In genomic region chr7:116671681-116672595, GRCh38 we compare ENCODE assay signal across 8 cellular contexts. TPM values are rescaled to one million over a fixed set of nuclear protein-coding genes. Genes with fewer than 3 reads are reported as not detected.
DNase-seq lines count a peak whose midpoint lies in the region; ATAC-seq, FAIRE-seq and TF ChIP-seq lines count a peak whose summit lies in the region.

MET (plus strand) TSS chr7:116672196; CDS start chr7:116699085, 26,889 bp downstream.

- H2BK120ac ChIP-seq in IMR-90 (ENCODE audit: low read depth, low read length): peak within 1 kb of the TSS; percentile 84

- H3K27me3 ChIP-seq in IMR-90 (ENCODE audit: control insufficient read depth, insufficient read depth, low read length) (no peaks in the 10 kb centered on the region), bronchial epithelial cell (ENCODE audit: control insufficient read depth, insufficient read depth, low read length) (no peaks in the 10 kb centered on the region), skeletal muscle tissue (ENCODE audit: control insufficient read depth in 3 of 3, insufficient read depth in 3 of 3, low read length in 3 of 3) (peaks cover 0 to 5% (median 0%) of the 10 kb centered on the region in 3 donors)

- H2AK9ac ChIP-seq in IMR-90 (replicated peaks; ENCODE audit: low read depth, low read length, poor library complexity): peak within 1 kb of the TSS; percentile 56

- H2AFZ ChIP-seq in IMR-90 (replicated peaks; ENCODE audit: low read length, poor library complexity): peak within 1 kb of the TSS; percentile 98

- peak within 1 kb of the TSS; percentile 95 for H3K4me2 ChIP-seq in IMR-90 (ENCODE audit: low read depth, low read length)

- H3K56ac ChIP-seq in IMR-90 (ENCODE audit: extremely low read depth, insufficient read depth, low read length): peak within 1 kb of the TSS; percentile 78

- in situ Hi-C loops in IMR-90 (cut with MboI; ENCODE audit: low sequenced_read_pairs): no loop called here

- CTCF ChIA-PET in IMR-90 (lab: Yijun Ruan, JAX): interaction anchor here (0.6 to 1.1 kb wide), 5 partner anchors 16 to 148 kb away, joined by 3 to 8 read pairs (median 4); no protein-coding TSS in a partner anchor

- peak within 1 kb of the TSS; percentile 78 for H2BK5ac ChIP-seq in IMR-90 (ENCODE audit: low read depth, low read length, poor library complexity, severe bottlenecking)

- H3K4me3 ChIP-seq in GM08714 (ENCODE audit: low read length) (peak within 1 kb of the TSS; percentile 29), IMR-90 (ENCODE audit: insufficient read depth, low read depth, low read length) (peak within 1 kb of the TSS; percentile 69), bronchial epithelial cell (ENCODE audit: low read depth, low read length) (peak within 1 kb of the TSS; percentile 83), skeletal muscle tissue (ENCODE audit: low read length in 3 of 3) (peak within 1 kb of the TSS; percentile 87 to 90 (median 87))

- H3K23ac ChIP-seq in IMR-90 (ENCODE audit: low read depth, low read length): peak within 1 kb of the TSS; percentile 95

- ATAC-seq in GM21723 (IDR thresholded peaks at IDR 0.05; ENCODE audit: unreplicated experiment) (peak; percentile 95), IMR-90 (ENCODE audit: low read depth) (peak; percentile 93)

- dilution Hi-C loops in IMR-90 (cut with HindIII; ENCODE audit: low sequenced_read_pairs, unreplicated experiment): no loop called here

- H3K79me1 ChIP-seq in IMR-90 (ENCODE audit: low read depth in 1 of 2, low read length in 2 of 2): peaks cover 16 to 27% of the 10 kb centered on the region in 2 experiments; a peak in 3 of 4 replicates

- peak within 1 kb of the TSS; percentile 78 for H4K91ac ChIP-seq in IMR-90 (ENCODE audit: insufficient read depth, low read depth, low read length)

- peak; percentile 82 for TF ChIP-seq RAD21 in IMR-90 (IDR thresholded peaks at IDR 0.05; ENCODE audit: low read length)

- intact Hi-C loops in IMR-90 (cut with micrococcal nuclease): loop anchor here (1.0 to 5.0 kb wide), 5 partner anchors 45 to 500 kb away; no protein-coding TSS in a partner anchor

- H2AK5ac ChIP-seq in IMR-90 (ENCODE audit: low read depth, low read length): peak within 1 kb of the TSS; percentile 48

- 4% methylated on average over 43 of the region's 101 CpGs; no CpG with 5 or more reads in 1 of the 2 experiments for WGBS in IMR-90 (ENCODE audit: extremely low coverage in 2 of 2, insufficient read length in 1 of 2), 2 experiments

- POLR2A ChIA-PET in IMR-90 (lab: Charles Lee; ENCODE audit: unreplicated experiment): interaction anchor here (0.7 kb wide), 1 partner anchor 213 kb away, joined by 5 read pairs; no protein-coding TSS in a partner anchor

- H3K14ac ChIP-seq in IMR-90 (replicated peaks; ENCODE audit: low read depth, low read length): peak within 1 kb of the TSS; percentile 90

- H3K18ac ChIP-seq in IMR-90 (ENCODE audit: low read depth, low read length): peak within 1 kb of the TSS; percentile 44

- H3K36me3 ChIP-seq in IMR-90 (ENCODE audit: control insufficient read depth, insufficient read depth, low read length) (no peaks in the 10 kb centered on the region), bronchial epithelial cell (ENCODE audit: control insufficient read depth, insufficient read depth, low read length) (no peaks in the 10 kb centered on the region), skeletal muscle tissue (ENCODE audit: control insufficient read depth in 3 of 3, insufficient read depth in 3 of 3, low read length in 3 of 3) (no peaks in the 10 kb centered on the region)

- BruUV-seq in IMR-90 (replicated peaks; lab: Mats Ljungman, UMichigan): no TSS peak

- peak; percentile 50; the same call in 1 of the 2 replicates for TF ChIP-seq POLR2A in IMR-90 (IDR thresholded peaks at IDR 0.05; ENCODE audit: low read depth, low read length)

- DNase-seq in IMR-90 (peak; percentile 72), SK-N-DZ (ENCODE audit: low spot score) (peak; percentile 24), bronchial epithelial cell (ENCODE audit: low read depth) (peak; percentile 86), iPS-NIHi7 (ENCODE audit: extremely low spot score) (peak; percentile 75), OCI-M2 (lab: John Stamatoyannopoulos, UW; ENCODE audit: unreplicated experiment) (no peak)

- TF ChIP-seq CTCF in IMR-90 (conservative IDR thresholded peaks at IDR 0.05; ENCODE audit: low read depth, low read length) (peak; percentile 68), bronchial epithelial cell (IDR thresholded peaks at IDR 0.05; ENCODE audit: insufficient read depth, low read length, severe bottlenecking) (peak; percentile 81)

- peak within 1 kb of the TSS; percentile 57 to 78 for H4K8ac ChIP-seq in IMR-90 (ENCODE audit: low read depth in 2 of 2, low read length in 2 of 2)

- H3K9ac ChIP-seq in IMR-90 (ENCODE audit: low read depth, low read length) (peak within 1 kb of the TSS; percentile 62), skeletal muscle tissue (ENCODE audit: low read depth in 1 of 3, low read length in 3 of 3) (peak within 1 kb of the TSS; percentile 95 to 99 (median 96))

- FAIRE-seq in bronchial epithelial cell (lab: Jason Lieb, UNC): no peak

- no peaks in the 10 kb centered on the region for H4K20me1 ChIP-seq in IMR-90 (ENCODE audit: insufficient read depth, low read length)

- H3K9me1 ChIP-seq in IMR-90 (ENCODE audit: insufficient read depth, low read length): peaks cover 3% of the 10 kb centered on the region; the same call in 1 of the 2 replicates

- peak within 1 kb of the TSS; percentile 43 for H2BK20ac ChIP-seq in IMR-90 (ENCODE audit: low read depth, low read length)

- H3K9me3 ChIP-seq in IMR-90 (ENCODE audit: control insufficient read depth, insufficient read depth, low read length): no peaks in the 10 kb centered on the region
- H3K9me3 ChIP-seq in skeletal muscle tissue (ENCODE audit: control insufficient read depth in 3 of 3, low read length in 3 of 3): no peaks in the 10 kb centered on the region

- H4K5ac ChIP-seq in IMR-90 (ENCODE audit: low read depth, low read length): peak within 1 kb of the TSS; percentile 27

- H3K4ac ChIP-seq in IMR-90 (ENCODE audit: low read depth, low read length): peak within 1 kb of the TSS; percentile 89

- peak within 1 kb of the TSS; percentile 65; the same call in 2 of the 3 replicates for H2BK15ac ChIP-seq in IMR-90 (ENCODE audit: low read depth, low read length)

- peak within 1 kb of the TSS; percentile 78 for H3K27ac ChIP-seq in IMR-90 (ENCODE audit: insufficient read depth, low read length)
- H3K27ac ChIP-seq in skeletal muscle tissue (ENCODE audit: low read depth, low read length): peak within 1 kb of the TSS; percentile 98

- H3K4me1 ChIP-seq in IMR-90 (ENCODE audit: control insufficient read depth, insufficient read depth, low read length): peaks cover 5% of the 10 kb centered on the region
- H3K4me1 ChIP-seq in skeletal muscle tissue (ENCODE audit: control insufficient read depth in 3 of 3, insufficient read depth in 3 of 3, low read length in 3 of 3): peaks cover 7 to 33% (median 13%) of the 10 kb centered on the region in 3 donors

TF ChIP-seq in IMR-90, 13 proteins besides CTCF, POLR2A, EP300 and RAD21:
- TF ChIP-seq MXI1 (IDR thresholded peaks at IDR 0.05; ENCODE audit: borderline replicate concordance, low read depth, low read length): peak; percentile 95
- TF ChIP-seq MAFK (IDR thresholded peaks at IDR 0.05; ENCODE audit: low read depth, low read length): no peak
- peak; percentile 11; the same call in 1 of the 2 replicates for TF ChIP-seq NFE2L2 (IDR thresholded peaks at IDR 0.05; ENCODE audit: low read depth, low read length)
- no peak for TF ChIP-seq CEBPB (IDR thresholded peaks at IDR 0.05; ENCODE audit: low read depth, low read length)
- TF ChIP-seq CHD1 (IDR thresholded peaks at IDR 0.05; ENCODE audit: low read depth, low read length): no peak
- TF ChIP-seq BHLHE40 (IDR thresholded peaks at IDR 0.05; ENCODE audit: low read depth, low read length): peak; percentile 95
- peak; percentile 73 for TF ChIP-seq SMC3 (IDR thresholded peaks at IDR 0.05; ENCODE audit: low read depth, low read length)
- peak; percentile 37 for TF ChIP-seq MAZ (IDR thresholded peaks at IDR 0.05; ENCODE audit: borderline replicate concordance, low read depth, low read length)
- TF ChIP-seq, protein P1, sequence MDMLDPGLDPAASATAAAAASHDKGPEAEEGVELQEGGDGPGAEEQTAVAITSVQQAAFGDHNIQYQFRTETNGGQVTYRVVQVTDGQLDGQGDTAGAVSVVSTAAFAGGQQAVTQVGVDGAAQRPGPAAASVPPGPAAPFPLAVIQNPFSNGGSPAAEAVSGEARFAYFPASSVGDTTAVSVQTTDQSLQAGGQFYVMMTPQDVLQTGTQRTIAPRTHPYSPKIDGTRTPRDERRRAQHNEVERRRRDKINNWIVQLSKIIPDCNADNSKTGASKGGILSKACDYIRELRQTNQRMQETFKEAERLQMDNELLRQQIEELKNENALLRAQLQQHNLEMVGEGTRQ (IDR thresholded peaks at IDR 0.05; ENCODE audit: low read depth, low read length): peak; percentile 72
- peak; percentile 34; the same call in 1 of the 2 replicates for TF ChIP-seq FOS (IDR thresholded peaks at IDR 0.05; ENCODE audit: low read depth, low read length)
- TF ChIP-seq RCOR1 (IDR thresholded peaks at IDR 0.05; ENCODE audit: insufficient replicate concordance, low read length): no peak
- no peak for TF ChIP-seq RFX5 (IDR thresholded peaks at IDR 0.05; ENCODE audit: low read depth, low read length)
- TF ChIP-seq ELK1 (IDR thresholded peaks at IDR 0.05; ENCODE audit: borderline replicate concordance, low read depth, low read length): no peak

RNA-seq across cellular contexts. Expression of gene MET, which starts in this region (rescaled TPM):
- total RNA-seq in IMR-90 (2012; rRNA removed) (68.0 and 84.6 TPM in 2 replicates), bronchial epithelial cell (135 and 156 TPM in 2 replicates), skeletal muscle tissue (26.1 TPM)
- polyA plus RNA-seq in IMR-90 (2012; rRNA removed): 14.5 and 15.0 TPM in 2 replicates
- polyA plus RNA-seq in IMR-90 (2012; cell fraction: cytosol; rRNA removed): 7.0 and 7.9 TPM in 2 replicates
- polyA plus RNA-seq in IMR-90 (2012; cell fraction: nucleus; rRNA removed; ENCODE audit: low replicate concordance): 3.0 and 10.6 TPM in 2 replicates
- polyA plus RNA-seq in SK-N-DZ (2014; cell fraction: cytosol; rRNA removed): 9.6 and 13.3 TPM in 2 replicates
- polyA plus RNA-seq in SK-N-DZ (2014; cell fraction: nucleus; rRNA removed): 7.0 and 8.2 TPM in 2 replicates

Comparison
In these comparisons a context has a peak if more than half of its experiments do, and no peak if none do; other contexts are left out.
1. H3K4me3 ChIP-seq: peak in every context shown above with its lines; median percentile 87 in skeletal muscle tissue; 83 in bronchial epithelial cell; 69 in IMR-90; 29 in GM08714.